In genomic region chr2:3606370-3607124, GRCh38 we compare ENCODE assay signal across 18 cellular contexts. TPM values are rescaled to one million over a fixed set of nuclear protein-coding genes. Genes with fewer than 3 reads are reported as not detected.
A peak's percentile ranks its signal among the peaks of the same experiment; 100 is the strongest.
DNase-seq lines count a peak whose midpoint lies in the region; ATAC-seq and TF ChIP-seq lines count a peak whose summit lies in the region.
"Had no signal": no experiment of that assay in that cellular context is flagged by ENCODE, and none has a peak within 500 bp of the region (broad histone marks: within the 10 kb centered on the region; RNA-seq: fewer than 3 reads in every experiment).

No MANE protein-coding gene starts in this region.

- H3K36me3 ChIP-seq in KMS-11 (ENCODE audit: insufficient read depth): no peaks in the 10 kb centered on the region
- H3K36me3 ChIP-seq in mesenchymal stem cell (ENCODE audit: control insufficient read depth in 1 of 2, insufficient read depth in 2 of 2, low read depth in 1 of 2, low read length in 2 of 2): peaks cover 0 to 3% of the 10 kb centered on the region in 2 experiments
- H3K36me3 ChIP-seq: adrenal gland, BLaER1 had no signal

- H3K18ac ChIP-seq in mesenchymal stem cell (ENCODE audit: low read depth in 1 of 2, low read length in 2 of 2): no peak overlapping the region

- no peak overlapping the region for H2BK5ac ChIP-seq in mesenchymal stem cell (ENCODE audit: low read depth, low read length, poor library complexity, severe bottlenecking)

- H3K14ac ChIP-seq in mesenchymal stem cell (ENCODE audit: low read length in 2 of 2): no peak overlapping the region

- H3K4me2 ChIP-seq in KMS-11 (no peak overlapping the region), mesenchymal stem cell (ENCODE audit: low read length, poor library complexity, severe bottlenecking) (no peak overlapping the region)
- H3K4me2 ChIP-seq: BLaER1 had no signal

- ATAC-seq in Right ventricle myocardium superior (ENCODE audit: poor library complexity) (no peak), GM21381 (IDR thresholded peaks at IDR 0.05; ENCODE audit: unreplicated experiment) (no peak)

- peak overlapping the region; percentile 23 for H2BK120ac ChIP-seq in mesenchymal stem cell (ENCODE audit: low read depth, low read length)

- no peak overlapping the region for H3K4ac ChIP-seq in mesenchymal stem cell (ENCODE audit: low read depth in 1 of 2, low read length in 2 of 2)

- peak; percentile 52 for DNase-seq in DMS153 (lab: John Stamatoyannopoulos, UW)
- peak; percentile 61 for DNase-seq in cerebellum (ENCODE audit: low spot score)
- no peak for DNase-seq in mesenchymal stem cell
- DNase-seq in Right ventricle myocardium superior: no peak
- no peak for DNase-seq in NCI-H1436 treated with DMSO at 0.1 percent for 48 hours (lab: John Stamatoyannopoulos, UW)
- DNase-seq: activated CD4-positive, alpha-beta T cell treated with anti-CD3 and anti-CD28 coated beads, Interleukin-2, amount 50 U/mL, for 1 hour; activated T-cell treated with anti-CD3 and anti-CD28 coated beads, Interleukin-2, amount 50 U/mL, for 72 hours; central memory CD4-positive, alpha-beta T cell; foreskin fibroblast; mammary epithelial cell; NCI-H2171; NCI-H82; stimulated activated CD4-positive, alpha-beta T cell treated with anti-CD3 and anti-CD28 coated beads, Interleukin-2, amount 100 ng/mL, for 24 hours had no signal

- H3K4me1 ChIP-seq in KMS-11 (ENCODE audit: low read depth, poor library complexity, severe bottlenecking): peaks cover 8% of the 10 kb centered on the region
- H3K4me1 ChIP-seq in mesenchymal stem cell (ENCODE audit: control insufficient read depth, insufficient read depth, low read depth, low read length): peaks cover 1% of the 10 kb centered on the region

- H2BK15ac ChIP-seq in mesenchymal stem cell (ENCODE audit: low read depth, poor library complexity, severe bottlenecking): no peak overlapping the region

- H3K27ac ChIP-seq in KMS-11 (no peak overlapping the region), mesenchymal stem cell (ENCODE audit: low read length, poor library complexity, severe bottlenecking) (no peak overlapping the region)
- H3K27ac ChIP-seq: BLaER1 had no signal

- H2BK12ac ChIP-seq in mesenchymal stem cell (ENCODE audit: low read length in 2 of 2): peak overlapping the region; percentile 52 to 61

- H4K20me1 ChIP-seq in KMS-11 (ENCODE audit: insufficient read depth): no peaks in the 10 kb centered on the region
- H4K20me1 ChIP-seq: BLaER1 had no signal

- no peak overlapping the region for H3K23ac ChIP-seq in mesenchymal stem cell (ENCODE audit: low read length in 2 of 2)

- WGBS in mesenchymal stem cell: 94% methylated on average over 35 of the region's 35 CpGs

- peak overlapping the region; percentile 88 for H4K91ac ChIP-seq in mesenchymal stem cell (ENCODE audit: low read length)

- peak overlapping the region; percentile 51 for H4K8ac ChIP-seq in mesenchymal stem cell (ENCODE audit: low read length)

- H3K79me2 ChIP-seq in KMS-11 (ENCODE audit: insufficient read depth, low read depth): no peaks in the 10 kb centered on the region

- H2AK5ac ChIP-seq in mesenchymal stem cell (ENCODE audit: low read length, severe bottlenecking): no peak overlapping the region

- H3K27me3 ChIP-seq in KMS-11 (ENCODE audit: insufficient read depth, low read depth) (no peaks in the 10 kb centered on the region), mesenchymal stem cell (ENCODE audit: control insufficient read depth in 1 of 2, insufficient read depth in 1 of 2, low read length in 2 of 2) (peaks cover 0 to 15% of the 10 kb centered on the region in 2 experiments)
- H3K27me3 ChIP-seq: adrenal gland, BLaER1 had no signal

- H2AFZ ChIP-seq in KMS-11 (ENCODE audit: low read depth) (peak overlapping the region; percentile 97; the same call in 1 of the 2 replicates), mesenchymal stem cell (ENCODE audit: low read depth, low read length) (no peak overlapping the region)

- no peaks in the 10 kb centered on the region for H3K9me3 ChIP-seq in mesenchymal stem cell (ENCODE audit: control insufficient read depth, low read length)
- H3K9me3 ChIP-seq: adrenal gland, BLaER1 had no signal

- intact Hi-C loops in Right ventricle myocardium superior (cut with DNase I): no loop called here

- TF ChIP-seq CTCF in KMS-11 (conservative IDR thresholded peaks at IDR 0.05; ENCODE audit: low read depth, low read length): no peak

- H3K4me3 ChIP-seq in KMS-11 (IDR thresholded peaks at IDR 0.05; ENCODE audit: insufficient read depth, low read depth, low read length) (no peak overlapping the region), mesenchymal stem cell (ENCODE audit: insufficient read depth in 1 of 2, low read depth in 1 of 2, low read length in 2 of 2) (no peak overlapping the region)
- H3K4me3 ChIP-seq: adrenal gland, BLaER1 had no signal

- H3K9ac ChIP-seq in KMS-11 (no peak overlapping the region), mesenchymal stem cell (ENCODE audit: low read length) (no peak overlapping the region)
- H3K9ac ChIP-seq: BLaER1 had no signal

- H3K79me1 ChIP-seq in mesenchymal stem cell (replicated peaks; ENCODE audit: low read length, poor library complexity, severe bottlenecking): no peaks in the 10 kb centered on the region

RNA-seq across cellular contexts. Expression of gene COLEC11, which starts 11.6 kb away (rescaled TPM):
- total RNA-seq in cerebellum: 0.82 TPM
- 54.5 TPM for polyA plus RNA-seq in mesenchymal stem cell (2013, experiment 1 of 2)
- polyA plus RNA-seq in mesenchymal stem cell (2013, experiment 2 of 2): 53.6 TPM
- 2.9 TPM for total RNA-seq in Right ventricle myocardium superior
- total RNA-seq: mammary epithelial cell had no signal
- polyA plus RNA-seq: mammary epithelial cell had no signal

RNA-seq across cellular contexts. Expression of gene RPS7, which starts 31.5 kb away (rescaled TPM):
- total RNA-seq in cerebellum (595 TPM), Right ventricle myocardium superior (570 TPM)
- polyA plus RNA-seq in mesenchymal stem cell (2013, experiment 1 of 2): 4,758 TPM
- 4,603 TPM for polyA plus RNA-seq in mesenchymal stem cell (2013, experiment 2 of 2)

RNA-seq across cellular contexts. Expression of gene RNASEH1, which starts 48.4 kb away (rescaled TPM):
- total RNA-seq in cerebellum (18.1 TPM), Right ventricle myocardium superior (20.8 TPM)
- polyA plus RNA-seq in mesenchymal stem cell (2013, experiment 1 of 2): 28.0 TPM
- polyA plus RNA-seq in mesenchymal stem cell (2013, experiment 2 of 2): 28.9 TPM

RNA-seq across cellular contexts. Expression of gene ALLC, which starts 51.5 kb away (rescaled TPM):
- total RNA-seq in cerebellum (not detected), Right ventricle myocardium superior (not detected)
- 0.11 TPM for polyA plus RNA-seq in mesenchymal stem cell (2013, experiment 1 of 2)
- 0.10 TPM for polyA plus RNA-seq in mesenchymal stem cell (2013, experiment 2 of 2)
- total RNA-seq: activated T-cell treated with anti-CD3 and anti-CD28 coated beads, Interleukin-2, amount 50 U/mL, for 72 hours; mammary epithelial cell; temporal lobe had no signal
- polyA plus RNA-seq: mammary epithelial cell had no signal

Comparison
In these comparisons a context has a peak if more than half of its experiments do, and no peak if none do; other contexts are left out.
1. DNase-seq: peak in DMS153 (single experiment) and cerebellum (single experiment); none in mesenchymal stem cell (single experiment), Right ventricle myocardium superior (single experiment) and NCI-H1436 treated with DMSO at 0.1 percent for 48 hours (single experiment).